In the genomic region with DNA sequence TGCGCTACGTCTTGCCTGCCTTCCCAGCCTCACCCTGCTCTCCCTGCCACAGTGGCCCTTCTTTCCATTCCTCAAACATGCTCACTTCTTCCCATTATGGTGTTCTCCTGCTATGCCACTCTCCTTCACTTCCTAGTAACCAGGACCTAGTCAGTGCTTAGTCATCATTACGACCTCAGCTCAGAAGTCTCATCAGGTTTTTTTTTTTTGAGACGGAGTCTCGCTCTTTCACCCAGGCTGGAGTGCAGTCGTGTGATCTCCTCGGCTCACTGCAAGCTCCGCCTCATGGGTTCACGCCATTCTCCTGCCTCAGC, we compare ENCODE assay signal across 12 cellular contexts.
A peak's percentile ranks its signal among the peaks of the same experiment; 100 is the strongest.
DNase-seq lines count a peak whose midpoint lies in the region; ATAC-seq and TF ChIP-seq lines count a peak whose summit lies in the region.
"Had no signal": no experiment of that assay in that cellular context is flagged by ENCODE, and none has a peak within 500 bp of the region (broad histone marks: within the 10 kb centered on the region; RNA-seq: fewer than 3 reads in every experiment).

No MANE protein-coding gene starts in this region.

- H3K4me3 ChIP-seq in GM23338, result no peak overlapping the region
- no peak overlapping the region for H3K4me3 ChIP-seq in Panc1 (ENCODE audit: low read depth in 2 of 2, low read length in 2 of 2)
- H3K4me3 ChIP-seq in esophagus squamous epithelium, result no peak overlapping the region
- H3K4me3 ChIP-seq in trophoblast cell (ENCODE audit: low read depth, low read length), result no peak overlapping the region
- H3K4me3 ChIP-seq: SK-N-MC had no signal

- no peak overlapping the region for H2AK5ac ChIP-seq in trophoblast cell (ENCODE audit: low read length)

- H3K36me3 ChIP-seq in GM23338 (ENCODE audit: insufficient read depth) (no peaks in the 10 kb centered on the region; the same call in 1 of the 2 replicates), Panc1 (ENCODE audit: control insufficient read depth, insufficient read depth, low read length) (no peaks in the 10 kb centered on the region), esophagus squamous epithelium (no peaks in the 10 kb centered on the region), trophoblast cell (ENCODE audit: control insufficient read depth in 1 of 2, insufficient read depth in 2 of 2, low read length in 2 of 2) (no peaks in the 10 kb centered on the region)

- H3K4ac ChIP-seq in trophoblast cell (ENCODE audit: low read depth, low read length), result no peak overlapping the region

- no peak overlapping the region for H3K23ac ChIP-seq in trophoblast cell (ENCODE audit: low read length)

- no peak overlapping the region for H3K9ac ChIP-seq in trophoblast cell (ENCODE audit: low read length)

- no peak overlapping the region for H3K18ac ChIP-seq in trophoblast cell (ENCODE audit: low read length)

- peak overlapping the region; percentile 20 for H4K91ac ChIP-seq in trophoblast cell (ENCODE audit: low read depth, low read length)

- peak overlapping the region; percentile 59; the same call in 1 of the 2 replicates for H2AFZ ChIP-seq in GM23338
- H2AFZ ChIP-seq in trophoblast cell (ENCODE audit: insufficient read depth, low read length, poor library complexity), result no peak overlapping the region

- TF ChIP-seq POLR2A in esophagus squamous epithelium (IDR thresholded peaks at IDR 0.05), result no peak

- H3K4me1 ChIP-seq in GM23338 (ENCODE audit: insufficient read depth), result no peaks in the 10 kb centered on the region
- H3K4me1 ChIP-seq in Panc1 (ENCODE audit: control insufficient read depth, insufficient read depth, low read length), result no peaks in the 10 kb centered on the region
- H3K4me1 ChIP-seq in esophagus squamous epithelium, result peaks cover 0 to 22% (median 8%) of the 10 kb centered on the region in 3 donors
- H3K4me1 ChIP-seq in trophoblast cell (ENCODE audit: control insufficient read depth in 1 of 2, insufficient read depth in 2 of 2, low read length in 2 of 2), result peaks cover 7 to 8% of the 10 kb centered on the region in 2 experiments

- H3K27ac ChIP-seq in GM23338 (ENCODE audit: low read depth) (no peak overlapping the region), Panc1 (ENCODE audit: low read length) (no peak overlapping the region), esophagus squamous epithelium (peak overlapping the region in 3 of 4 donors; percentile 43 to 81 (median 47)), trophoblast cell (ENCODE audit: low read depth, low read length) (no peak overlapping the region)
- H3K27ac ChIP-seq: SK-N-MC had no signal

- no peak for TF ChIP-seq CTCF in GM23338 (conservative IDR thresholded peaks at IDR 0.05; ENCODE audit: low read depth in 2 of 2)
- TF ChIP-seq CTCF in Panc1 (IDR thresholded peaks at IDR 0.05), result no peak
- no peak for TF ChIP-seq CTCF in esophagus squamous epithelium (IDR thresholded peaks at IDR 0.05)

- H3K27me3 ChIP-seq in GM23338 (ENCODE audit: insufficient read depth) (no peaks in the 10 kb centered on the region), Panc1 (ENCODE audit: control insufficient read depth, insufficient read depth, low read length) (no peaks in the 10 kb centered on the region), esophagus squamous epithelium (no peaks in the 10 kb centered on the region), trophoblast cell (ENCODE audit: insufficient read depth, low read length) (no peaks in the 10 kb centered on the region)

- H3K27me3 Mint-ChIP-seq in GM23338 (ENCODE audit: insufficient read depth, low read depth, poor library complexity), result peaks cover 3% of the 10 kb centered on the region
- H3K27me3 Mint-ChIP-seq: effector memory CD8-positive, alpha-beta T cell had no signal

- no peak overlapping the region for H2BK5ac ChIP-seq in trophoblast cell (ENCODE audit: low read depth, low read length, poor library complexity)

- no peak overlapping the region for H3K14ac ChIP-seq in trophoblast cell (ENCODE audit: low read length)

- H4K12ac ChIP-seq in trophoblast cell (ENCODE audit: low read depth, low read length), result no peak overlapping the region

- ATAC-seq in GM23338 (no peak; the same call in 2 of the 3 replicates), Panc1 (peak; percentile 51; the same call in 1 of the 2 replicates), GM19324 (IDR thresholded peaks at IDR 0.05; ENCODE audit: low FRiP score, unreplicated experiment) (no peak)
- no peak for ATAC-seq in activated CD4-positive, CD25-positive, alpha-beta regulatory T cell treated with anti-CD3 and anti-CD28 coated beads, Interleukin-2, amount 50 U/mL, for 24 hours
- no peak for ATAC-seq in activated naive CD4-positive, alpha-beta T cell treated with anti-CD3 and anti-CD28 coated beads, Interleukin-2, amount 50 U/mL, for 72 hours
- ATAC-seq: effector memory CD8-positive, alpha-beta T cell had no signal

- intact Hi-C loops in Panc1 (cut with micrococcal nuclease; ENCODE audit: unreplicated experiment) (no loop called here), esophagus squamous epithelium (cut with DNase I) (no loop called here)

- DNase-seq in GM23338 (ENCODE audit: low spot score), result no peak
- no peak for DNase-seq in Panc1 (ENCODE audit: low read depth, low spot score)
- no peak for DNase-seq in esophagus squamous epithelium (lab: John Stamatoyannopoulos, UW)
- peak in 1 of 2 donors; percentile 33 for DNase-seq in trophoblast cell
- no peak for DNase-seq in SW480 (ENCODE audit: low spot score)
- no peak for DNase-seq in activated naive CD4-positive, alpha-beta T cell treated with anti-CD3 and anti-CD28 coated beads, Interleukin-2, amount 50 U/mL, for 72 hours (ENCODE audit: low spot score in 2 of 2)
- DNase-seq: effector memory CD8-positive, alpha-beta T cell; NCI-H1417 had no signal

- in situ Hi-C loops in Panc1 (cut with HindIII; ENCODE audit: low pct_unique_long_range_greater_than_20kb, low sequenced_read_pairs), result no loop called here

- no peaks in the 10 kb centered on the region for H3K9me3 Mint-ChIP-seq in GM23338
- no peaks in the 10 kb centered on the region for H3K9me3 Mint-ChIP-seq in activated naive CD4-positive, alpha-beta T cell treated with anti-CD3 and anti-CD28 coated beads, Interleukin-2, amount 50 U/mL, for 72 hours
- H3K9me3 Mint-ChIP-seq: effector memory CD8-positive, alpha-beta T cell; mesothelial cell of epicardium had no signal

- peaks cover 2% of the 10 kb centered on the region for H3K79me1 ChIP-seq in trophoblast cell (ENCODE audit: low read length)

- H4K8ac ChIP-seq in trophoblast cell (ENCODE audit: low read depth, low read length), result peak overlapping the region; percentile 24

- H3K27ac Mint-ChIP-seq in GM23338, result no peak overlapping the region
- H3K27ac Mint-ChIP-seq in activated naive CD4-positive, alpha-beta T cell treated with anti-CD3 and anti-CD28 coated beads, Interleukin-2, amount 50 U/mL, for 72 hours, result peak overlapping the region in 1 of 2 donors; percentile 1
- H3K27ac Mint-ChIP-seq: effector memory CD8-positive, alpha-beta T cell; mesothelial cell of epicardium had no signal

- H3K9me3 ChIP-seq in Panc1 (ENCODE audit: control insufficient read depth, insufficient read depth, low read depth, low read length) (no peaks in the 10 kb centered on the region), esophagus squamous epithelium (no peaks in the 10 kb centered on the region), trophoblast cell (ENCODE audit: insufficient read depth, low read depth, low read length) (no peaks in the 10 kb centered on the region)

- POLR2A ChIA-PET in Panc1 (lab: Charles Lee), result no interaction called here

- H3K79me2 ChIP-seq in GM23338 (replicated peaks; ENCODE audit: insufficient read depth) (no peaks in the 10 kb centered on the region), trophoblast cell (ENCODE audit: control insufficient read depth, insufficient read depth, low read length, poor library complexity) (no peaks in the 10 kb centered on the region)

- H3K9me2 ChIP-seq in GM23338 (ENCODE audit: insufficient read depth), result no peaks in the 10 kb centered on the region; the same call in 1 of the 2 replicates

- no TSS peak for BruUV-seq in Panc1 (replicated peaks; lab: Mats Ljungman, UMichigan)

- peak overlapping the region; percentile 77 for H2BK12ac ChIP-seq in trophoblast cell (ENCODE audit: low read length)

- no peaks in the 10 kb centered on the region for H3F3A ChIP-seq in GM23338 (replicated peaks; ENCODE audit: low read depth)

- H3K4me3 Mint-ChIP-seq in GM23338, result no peak overlapping the region
- H3K4me3 Mint-ChIP-seq: effector memory CD8-positive, alpha-beta T cell; mesothelial cell of epicardium had no signal

- peaks cover 10% of the 10 kb centered on the region for H3K4me1 Mint-ChIP-seq in GM23338

- WGBS in esophagus squamous epithelium, 2 donors, result 66 to 85% methylated on average over 9 of the region's 9 CpGs
- no CpG with 5 or more reads among the region's 9 CpGs for WGBS in trophoblast cell (ENCODE audit: extremely low coverage, insufficient coverage, insufficient read length)

- H3K4me2 ChIP-seq in GM23338 (no peak overlapping the region), trophoblast cell (ENCODE audit: low read length) (no peak overlapping the region)

- CTCF ChIA-PET in Panc1 (lab: Charles Lee), result no interaction called here

- no peak overlapping the region for H2BK120ac ChIP-seq in trophoblast cell (ENCODE audit: insufficient read depth, low read length, poor library complexity)

- no peaks in the 10 kb centered on the region for H4K20me1 ChIP-seq in GM23338 (replicated peaks; ENCODE audit: insufficient read depth)

- H3K36me3 Mint-ChIP-seq in GM23338 (ENCODE audit: low read depth), result no peaks in the 10 kb centered on the region; the same call in 2 of the 3 replicates
- no peaks in the 10 kb centered on the region for H3K36me3 Mint-ChIP-seq in activated naive CD4-positive, alpha-beta T cell treated with anti-CD3 and anti-CD28 coated beads, Interleukin-2, amount 50 U/mL, for 72 hours
- H3K36me3 Mint-ChIP-seq: mesothelial cell of epicardium had no signal

TF ChIP-seq in GM23338, 12 proteins besides CTCF, POLR2A, EP300 and RAD21 (continues in another document):
- TF ChIP-seq POLR2AphosphoS5 (IDR thresholded peaks at IDR 0.05; ENCODE audit: low read depth), result no peak

Comparison
In these comparisons a context has a peak if more than half of its experiments do, and no peak if none do; other contexts are left out.
1. H3K27ac ChIP-seq: peak in esophagus squamous epithelium (3 of 4); none in GM23338 (single experiment), Panc1 (single experiment) and trophoblast cell (single experiment).